8 cellular contexts compared by ENCODE assay signal in genomic region chr11:63681208-63682044, GRCh38. TPM values are rescaled to one million over a fixed set of nuclear protein-coding genes. Genes with fewer than 3 reads are reported as not detected.
DNase-seq lines count a peak whose midpoint lies in the region; TF ChIP-seq lines count a peak whose summit lies in the region.

A gene with protein sequence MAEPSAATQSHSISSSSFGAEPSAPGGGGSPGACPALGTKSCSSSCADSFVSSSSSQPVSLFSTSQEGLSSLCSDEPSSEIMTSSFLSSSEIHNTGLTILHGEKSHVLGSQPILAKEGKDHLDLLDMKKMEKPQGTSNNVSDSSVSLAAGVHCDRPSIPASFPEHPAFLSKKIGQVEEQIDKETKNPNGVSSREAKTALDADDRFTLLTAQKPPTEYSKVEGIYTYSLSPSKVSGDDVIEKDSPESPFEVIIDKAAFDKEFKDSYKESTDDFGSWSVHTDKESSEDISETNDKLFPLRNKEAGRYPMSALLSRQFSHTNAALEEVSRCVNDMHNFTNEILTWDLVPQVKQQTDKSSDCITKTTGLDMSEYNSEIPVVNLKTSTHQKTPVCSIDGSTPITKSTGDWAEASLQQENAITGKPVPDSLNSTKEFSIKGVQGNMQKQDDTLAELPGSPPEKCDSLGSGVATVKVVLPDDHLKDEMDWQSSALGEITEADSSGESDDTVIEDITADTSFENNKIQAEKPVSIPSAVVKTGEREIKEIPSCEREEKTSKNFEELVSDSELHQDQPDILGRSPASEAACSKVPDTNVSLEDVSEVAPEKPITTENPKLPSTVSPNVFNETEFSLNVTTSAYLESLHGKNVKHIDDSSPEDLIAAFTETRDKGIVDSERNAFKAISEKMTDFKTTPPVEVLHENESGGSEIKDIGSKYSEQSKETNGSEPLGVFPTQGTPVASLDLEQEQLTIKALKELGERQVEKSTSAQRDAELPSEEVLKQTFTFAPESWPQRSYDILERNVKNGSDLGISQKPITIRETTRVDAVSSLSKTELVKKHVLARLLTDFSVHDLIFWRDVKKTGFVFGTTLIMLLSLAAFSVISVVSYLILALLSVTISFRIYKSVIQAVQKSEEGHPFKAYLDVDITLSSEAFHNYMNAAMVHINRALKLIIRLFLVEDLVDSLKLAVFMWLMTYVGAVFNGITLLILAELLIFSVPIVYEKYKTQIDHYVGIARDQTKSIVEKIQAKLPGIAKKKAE (plus strand): TSS chr11:63681500. CDS start chr11:63681637, 137 bp downstream.

- H3K9me3 Mint-ChIP-seq in HFFc6, result no peaks in the 10 kb centered on the region
- H3K9me3 Mint-ChIP-seq in activated naive CD4-positive, alpha-beta T cell treated with anti-CD3 and anti-CD28 coated beads, Interleukin-2, amount 10 ng/mL, durations not matched to agents 7 days and 5 days, result no peaks in the 10 kb centered on the region

- TF ChIP-seq CTCF in HFFc6 (IDR thresholded peaks at IDR 0.05) (no peak), NB4 (IDR thresholded peaks at IDR 0.05; ENCODE audit: low read depth, low read length) (peak; percentile 1)

- no peaks in the 10 kb centered on the region for H3K36me3 ChIP-seq in SK-N-MC (ENCODE audit: insufficient read depth, low read length)

- no peaks in the 10 kb centered on the region; the same call in 1 of the 2 replicates for H3K27me3 Mint-ChIP-seq in HFFc6 (ENCODE audit: insufficient read depth)
- H3K27me3 Mint-ChIP-seq in activated naive CD4-positive, alpha-beta T cell treated with anti-CD3 and anti-CD28 coated beads, Interleukin-2, amount 10 ng/mL, durations not matched to agents 7 days and 5 days, result peaks cover 16% of the 10 kb centered on the region

- DNase-seq in GM04503 (ENCODE audit: low read depth) (peak; percentile 87), HFFc6 (peak; percentile 97), NB4 (ENCODE audit: low read depth) (peak; percentile 99), SK-N-MC (ENCODE audit: low read depth, low spot score) (peak; percentile 94), germinal center (ENCODE audit: low spot score) (peak; percentile 99), non-pigmented ciliary epithelial cell (ENCODE audit: low read depth) (peak; percentile 86), superior temporal gyrus (ENCODE audit: extremely low spot score) (peak; percentile 98)
- DNase-seq in activated naive CD4-positive, alpha-beta T cell treated with anti-CD3 and anti-CD28 coated beads, Interleukin-2, amount 10 ng/mL, durations not matched to agents 7 days and 5 days, result peak; percentile 98

- peak within 1 kb of the TSS; percentile 83 for H3K9ac ChIP-seq in SK-N-MC (ENCODE audit: insufficient read length)

- H3K4me3 ChIP-seq in NB4 (ENCODE audit: low read depth, low read length) (peak within 1 kb of the TSS; percentile 86), SK-N-MC (peak within 1 kb of the TSS; percentile 92)

- no peaks in the 10 kb centered on the region for H3K9me3 ChIP-seq in SK-N-MC (ENCODE audit: low read depth, low read length)

- peak within 1 kb of the TSS; percentile 98 for H3K4me3 Mint-ChIP-seq in HFFc6
- H3K4me3 Mint-ChIP-seq in activated naive CD4-positive, alpha-beta T cell treated with anti-CD3 and anti-CD28 coated beads, Interleukin-2, amount 10 ng/mL, durations not matched to agents 7 days and 5 days, result peak within 1 kb of the TSS; percentile 98

- H3K4me1 Mint-ChIP-seq in HFFc6 (ENCODE audit: low read depth), result peaks cover 37% of the 10 kb centered on the region
- H3K4me1 Mint-ChIP-seq in activated naive CD4-positive, alpha-beta T cell treated with anti-CD3 and anti-CD28 coated beads, Interleukin-2, amount 10 ng/mL, durations not matched to agents 7 days and 5 days, result peaks cover 32% of the 10 kb centered on the region

- peak within 1 kb of the TSS; percentile 91 for H3K27ac ChIP-seq in SK-N-MC

- H3K36me3 Mint-ChIP-seq in HFFc6 (ENCODE audit: low read depth), result no peaks in the 10 kb centered on the region
- peaks cover 1% of the 10 kb centered on the region for H3K36me3 Mint-ChIP-seq in activated naive CD4-positive, alpha-beta T cell treated with anti-CD3 and anti-CD28 coated beads, Interleukin-2, amount 10 ng/mL, durations not matched to agents 7 days and 5 days

- peak; percentile 99 for TF ChIP-seq POLR2A in NB4 (IDR thresholded peaks at IDR 0.05; ENCODE audit: extremely low read depth, insufficient read length)

- CTCF ChIA-PET in activated naive CD4-positive, alpha-beta T cell treated with anti-CD3 and anti-CD28 coated beads, Interleukin-2, amount 10 ng/mL, durations not matched to agents 7 days and 5 days (lab: Charles Lee), result interaction anchor here (0.5 to 2.7 kb wide), 5 partner anchors 10 to 1649 kb away, joined by 3 to 17 read pairs (median 4); partner anchors contain the start of gene ATL3

- peak within 1 kb of the TSS; percentile 42 for H3K27ac Mint-ChIP-seq in HFFc6
- H3K27ac Mint-ChIP-seq in activated naive CD4-positive, alpha-beta T cell treated with anti-CD3 and anti-CD28 coated beads, Interleukin-2, amount 10 ng/mL, durations not matched to agents 7 days and 5 days, result peak within 1 kb of the TSS; percentile 94

RNA-seq across cellular contexts. Expression of the gene that starts here (rescaled TPM):
- 100 to 1,000 TPM; 114 to 144 (median 133) TPM for total RNA-seq in HFFc6 (2021; fragmentation: NEBNext Ultra II Directional; extraction: Animal tissue kit (Norgen Biotek cat#: 25700))

Comparison
In these comparisons a context has a peak if more than half of its experiments do, and no peak if none do; other contexts are left out.
1. Peak in every context shown above with its lines: DNase-seq, H3K4me3 ChIP-seq and H3K27ac ChIP-seq.